Comparison of ENCODE assay signal across 1 cellular context in the genomic region with DNA sequence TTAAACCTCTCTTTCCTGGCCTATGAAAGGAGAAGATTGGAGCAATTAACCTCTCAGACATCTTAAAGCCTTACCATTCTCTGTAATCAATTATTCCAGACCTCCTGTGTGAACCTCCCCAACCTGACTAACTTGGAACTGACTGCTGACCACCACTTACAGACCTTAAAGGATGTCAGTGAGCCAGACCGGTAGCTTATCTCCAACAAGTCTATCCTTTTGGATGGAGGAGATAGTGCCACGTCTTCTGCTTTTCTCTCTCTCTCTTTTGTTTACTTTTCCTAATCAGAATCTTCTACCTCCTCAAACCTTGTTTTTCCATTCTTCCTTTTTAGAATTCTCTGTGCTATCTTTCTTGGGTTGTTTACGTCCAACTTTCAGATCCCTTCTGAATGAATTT.
A peak's percentile ranks its signal among the peaks of the same experiment; 100 is the strongest.
TF ChIP-seq lines count a peak whose summit lies in the region.

No MANE protein-coding gene starts in this region.

TF ChIP-seq in K562, 482 proteins besides CTCF, POLR2A, EP300 and RAD21 (continued from another document and continues in another):
- no peak; a peak in 1 of 4 replicates for TF ChIP-seq FOXA3 (CRISPR knock-in tag; conservative IDR thresholded peaks at IDR 0.05 in 1 of 2, IDR thresholded peaks at IDR 0.05 in 1 of 2)
- no peak for TF ChIP-seq ZNF311 (CRISPR knock-in tag; IDR thresholded peaks at IDR 0.05)
- peak; percentile 48 for TF ChIP-seq TAL1 (IDR thresholded peaks at IDR 0.05)
- TF ChIP-seq TAF15 (IDR thresholded peaks at IDR 0.05; ENCODE audit: low read depth, low read length): no peak
- TF ChIP-seq, protein P1, sequence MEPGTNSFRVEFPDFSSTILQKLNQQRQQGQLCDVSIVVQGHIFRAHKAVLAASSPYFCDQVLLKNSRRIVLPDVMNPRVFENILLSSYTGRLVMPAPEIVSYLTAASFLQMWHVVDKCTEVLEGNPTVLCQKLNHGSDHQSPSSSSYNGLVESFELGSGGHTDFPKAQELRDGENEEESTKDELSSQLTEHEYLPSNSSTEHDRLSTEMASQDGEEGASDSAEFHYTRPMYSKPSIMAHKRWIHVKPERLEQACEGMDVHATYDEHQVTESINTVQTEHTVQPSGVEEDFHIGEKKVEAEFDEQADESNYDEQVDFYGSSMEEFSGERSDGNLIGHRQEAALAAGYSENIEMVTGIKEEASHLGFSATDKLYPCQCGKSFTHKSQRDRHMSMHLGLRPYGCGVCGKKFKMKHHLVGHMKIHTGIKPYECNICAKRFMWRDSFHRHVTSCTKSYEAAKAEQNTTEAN (CRISPR knock-in tag; IDR thresholded peaks at IDR 0.05): no peak
- TF ChIP-seq SMAD1 (IDR thresholded peaks at IDR 0.05; ENCODE audit: low read depth, low read length, partially characterized antibody): no peak
- no peak for TF ChIP-seq TGIF2 (CRISPR knock-in tag; IDR thresholded peaks at IDR 0.05)
- no peak for TF ChIP-seq RBM15 (IDR thresholded peaks at IDR 0.05; ENCODE audit: insufficient read depth, low read length)
- TF ChIP-seq, protein P2, sequence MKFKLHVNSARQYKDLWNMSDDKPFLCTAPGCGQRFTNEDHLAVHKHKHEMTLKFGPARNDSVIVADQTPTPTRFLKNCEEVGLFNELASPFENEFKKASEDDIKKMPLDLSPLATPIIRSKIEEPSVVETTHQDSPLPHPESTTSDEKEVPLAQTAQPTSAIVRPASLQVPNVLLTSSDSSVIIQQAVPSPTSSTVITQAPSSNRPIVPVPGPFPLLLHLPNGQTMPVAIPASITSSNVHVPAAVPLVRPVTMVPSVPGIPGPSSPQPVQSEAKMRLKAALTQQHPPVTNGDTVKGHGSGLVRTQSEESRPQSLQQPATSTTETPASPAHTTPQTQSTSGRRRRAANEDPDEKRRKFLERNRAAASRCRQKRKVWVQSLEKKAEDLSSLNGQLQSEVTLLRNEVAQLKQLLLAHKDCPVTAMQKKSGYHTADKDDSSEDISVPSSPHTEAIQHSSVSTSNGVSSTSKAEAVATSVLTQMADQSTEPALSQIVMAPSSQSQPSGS (CRISPR knock-in tag; IDR thresholded peaks at IDR 0.05): no peak
- TF ChIP-seq RCOR1 (IDR thresholded peaks at IDR 0.05; ENCODE audit: borderline replicate concordance in 1 of 2, low read depth in 2 of 2, low read length in 2 of 2): peak in 1 of 2 experiments; percentile 58; a peak in 1 of 4 replicates
- TF ChIP-seq, protein P3, sequence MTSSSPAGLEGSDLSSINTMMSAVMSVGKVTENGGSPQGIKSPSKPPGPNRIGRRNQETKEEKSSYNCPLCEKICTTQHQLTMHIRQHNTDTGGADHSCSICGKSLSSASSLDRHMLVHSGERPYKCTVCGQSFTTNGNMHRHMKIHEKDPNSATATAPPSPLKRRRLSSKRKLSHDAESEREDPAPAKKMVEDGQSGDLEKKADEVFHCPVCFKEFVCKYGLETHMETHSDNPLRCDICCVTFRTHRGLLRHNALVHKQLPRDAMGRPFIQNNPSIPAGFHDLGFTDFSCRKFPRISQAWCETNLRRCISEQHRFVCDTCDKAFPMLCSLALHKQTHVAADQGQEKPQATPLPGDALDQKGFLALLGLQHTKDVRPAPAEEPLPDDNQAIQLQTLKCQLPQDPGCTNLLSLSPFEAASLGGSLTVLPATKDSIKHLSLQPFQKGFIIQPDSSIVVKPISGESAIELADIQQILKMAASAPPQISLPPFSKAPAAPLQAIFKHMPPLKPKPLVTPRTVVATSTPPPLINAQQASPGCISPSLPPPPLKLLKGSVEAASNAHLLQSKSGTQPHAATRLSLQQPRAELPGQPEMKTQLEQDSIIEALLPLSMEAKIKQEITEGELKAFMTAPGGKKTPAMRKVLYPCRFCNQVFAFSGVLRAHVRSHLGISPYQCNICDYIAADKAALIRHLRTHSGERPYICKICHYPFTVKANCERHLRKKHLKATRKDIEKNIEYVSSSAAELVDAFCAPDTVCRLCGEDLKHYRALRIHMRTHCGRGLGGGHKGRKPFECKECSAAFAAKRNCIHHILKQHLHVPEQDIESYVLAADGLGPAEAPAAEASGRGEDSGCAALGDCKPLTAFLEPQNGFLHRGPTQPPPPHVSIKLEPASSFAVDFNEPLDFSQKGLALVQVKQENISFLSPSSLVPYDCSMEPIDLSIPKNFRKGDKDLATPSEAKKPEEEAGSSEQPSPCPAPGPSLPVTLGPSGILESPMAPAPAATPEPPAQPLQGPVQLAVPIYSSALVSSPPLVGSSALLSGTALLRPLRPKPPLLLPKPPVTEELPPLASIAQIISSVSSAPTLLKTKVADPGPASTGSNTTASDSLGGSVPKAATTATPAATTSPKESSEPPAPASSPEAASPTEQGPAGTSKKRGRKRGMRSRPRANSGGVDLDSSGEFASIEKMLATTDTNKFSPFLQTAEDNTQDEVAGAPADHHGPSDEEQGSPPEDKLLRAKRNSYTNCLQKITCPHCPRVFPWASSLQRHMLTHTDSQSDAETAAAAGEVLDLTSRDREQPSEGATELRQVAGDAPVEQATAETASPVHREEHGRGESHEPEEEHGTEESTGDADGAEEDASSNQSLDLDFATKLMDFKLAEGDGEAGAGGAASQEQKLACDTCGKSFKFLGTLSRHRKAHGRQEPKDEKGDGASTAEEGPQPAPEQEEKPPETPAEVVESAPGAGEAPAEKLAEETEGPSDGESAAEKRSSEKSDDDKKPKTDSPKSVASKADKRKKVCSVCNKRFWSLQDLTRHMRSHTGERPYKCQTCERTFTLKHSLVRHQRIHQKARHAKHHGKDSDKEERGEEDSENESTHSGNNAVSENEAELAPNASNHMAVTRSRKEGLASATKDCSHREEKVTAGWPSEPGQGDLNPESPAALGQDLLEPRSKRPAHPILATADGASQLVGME (CRISPR knock-in tag; IDR thresholded peaks at IDR 0.05): no peak
- 0 out of 2 replicates have a peak, but pooled peaks have one; percentile 17 for TF ChIP-seq FOXM1 (IDR thresholded peaks at IDR 0.05; ENCODE audit: low read depth)
- TF ChIP-seq FOXM1 (CRISPR knock-in tag; IDR thresholded peaks at IDR 0.05; ENCODE audit: low read depth): no peak
- no peak for TF ChIP-seq ZNF134 (CRISPR knock-in tag; conservative IDR thresholded peaks at IDR 0.05)
- TF ChIP-seq CCNT2 (IDR thresholded peaks at IDR 0.05; ENCODE audit: borderline replicate concordance, extremely low read depth, insufficient read length, low read depth, low read length): peak; percentile 7
- TF ChIP-seq NR3C1 (CRISPR knock-in tag; IDR thresholded peaks at IDR 0.05): no peak
- TF ChIP-seq TAF7 (tag; IDR thresholded peaks at IDR 0.05): no peak
- TF ChIP-seq, protein P4, sequence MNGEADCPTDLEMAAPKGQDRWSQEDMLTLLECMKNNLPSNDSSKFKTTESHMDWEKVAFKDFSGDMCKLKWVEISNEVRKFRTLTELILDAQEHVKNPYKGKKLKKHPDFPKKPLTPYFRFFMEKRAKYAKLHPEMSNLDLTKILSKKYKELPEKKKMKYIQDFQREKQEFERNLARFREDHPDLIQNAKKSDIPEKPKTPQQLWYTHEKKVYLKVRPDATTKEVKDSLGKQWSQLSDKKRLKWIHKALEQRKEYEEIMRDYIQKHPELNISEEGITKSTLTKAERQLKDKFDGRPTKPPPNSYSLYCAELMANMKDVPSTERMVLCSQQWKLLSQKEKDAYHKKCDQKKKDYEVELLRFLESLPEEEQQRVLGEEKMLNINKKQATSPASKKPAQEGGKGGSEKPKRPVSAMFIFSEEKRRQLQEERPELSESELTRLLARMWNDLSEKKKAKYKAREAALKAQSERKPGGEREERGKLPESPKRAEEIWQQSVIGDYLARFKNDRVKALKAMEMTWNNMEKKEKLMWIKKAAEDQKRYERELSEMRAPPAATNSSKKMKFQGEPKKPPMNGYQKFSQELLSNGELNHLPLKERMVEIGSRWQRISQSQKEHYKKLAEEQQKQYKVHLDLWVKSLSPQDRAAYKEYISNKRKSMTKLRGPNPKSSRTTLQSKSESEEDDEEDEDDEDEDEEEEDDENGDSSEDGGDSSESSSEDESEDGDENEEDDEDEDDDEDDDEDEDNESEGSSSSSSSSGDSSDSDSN (IDR thresholded peaks at IDR 0.05; ENCODE audit: borderline replicate concordance in 1 of 2, low read depth in 2 of 2, low read length in 2 of 2): no peak
- TF ChIP-seq, protein P5, sequence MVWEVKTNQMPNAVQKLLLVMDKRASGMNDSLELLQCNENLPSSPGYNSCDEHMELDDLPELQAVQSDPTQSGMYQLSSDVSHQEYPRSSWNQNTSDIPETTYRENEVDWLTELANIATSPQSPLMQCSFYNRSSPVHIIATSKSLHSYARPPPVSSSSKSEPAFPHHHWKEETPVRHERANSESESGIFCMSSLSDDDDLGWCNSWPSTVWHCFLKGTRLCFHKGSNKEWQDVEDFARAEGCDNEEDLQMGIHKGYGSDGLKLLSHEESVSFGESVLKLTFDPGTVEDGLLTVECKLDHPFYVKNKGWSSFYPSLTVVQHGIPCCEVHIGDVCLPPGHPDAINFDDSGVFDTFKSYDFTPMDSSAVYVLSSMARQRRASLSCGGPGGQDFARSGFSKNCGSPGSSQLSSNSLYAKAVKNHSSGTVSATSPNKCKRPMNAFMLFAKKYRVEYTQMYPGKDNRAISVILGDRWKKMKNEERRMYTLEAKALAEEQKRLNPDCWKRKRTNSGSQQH (CRISPR knock-in tag; IDR thresholded peaks at IDR 0.05): no peak
- TF ChIP-seq ZNF766 (CRISPR knock-in tag; conservative IDR thresholded peaks at IDR 0.05): no peak
- TF ChIP-seq, protein P6, sequence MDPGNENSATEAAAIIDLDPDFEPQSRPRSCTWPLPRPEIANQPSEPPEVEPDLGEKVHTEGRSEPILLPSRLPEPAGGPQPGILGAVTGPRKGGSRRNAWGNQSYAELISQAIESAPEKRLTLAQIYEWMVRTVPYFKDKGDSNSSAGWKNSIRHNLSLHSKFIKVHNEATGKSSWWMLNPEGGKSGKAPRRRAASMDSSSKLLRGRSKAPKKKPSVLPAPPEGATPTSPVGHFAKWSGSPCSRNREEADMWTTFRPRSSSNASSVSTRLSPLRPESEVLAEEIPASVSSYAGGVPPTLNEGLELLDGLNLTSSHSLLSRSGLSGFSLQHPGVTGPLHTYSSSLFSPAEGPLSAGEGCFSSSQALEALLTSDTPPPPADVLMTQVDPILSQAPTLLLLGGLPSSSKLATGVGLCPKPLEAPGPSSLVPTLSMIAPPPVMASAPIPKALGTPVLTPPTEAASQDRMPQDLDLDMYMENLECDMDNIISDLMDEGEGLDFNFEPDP (CRISPR knock-in tag; IDR thresholded peaks at IDR 0.05): no peak
- no peak for TF ChIP-seq MEF2A (IDR thresholded peaks at IDR 0.05; ENCODE audit: control insufficient read depth, low read depth, low read length)
- peak; percentile 83 for TF ChIP-seq MECOM (CRISPR knock-in tag; IDR thresholded peaks at IDR 0.05)
- TF ChIP-seq SOX6 (IDR thresholded peaks at IDR 0.05): peak; percentile 78; the same call in 1 of the 2 replicates
- no peak for TF ChIP-seq KAT8 (IDR thresholded peaks at IDR 0.05; ENCODE audit: low read depth)
- peak; percentile 73 for TF ChIP-seq CBFA2T3 (IDR thresholded peaks at IDR 0.05)
- TF ChIP-seq LCOR (CRISPR knock-in tag; IDR thresholded peaks at IDR 0.05): no peak
- TF ChIP-seq RFX1 (IDR thresholded peaks at IDR 0.05): no peak
- TF ChIP-seq ZBTB8A (IDR thresholded peaks at IDR 0.05; ENCODE audit: partially characterized antibody): no peak
- TF ChIP-seq IFI16 (CRISPR knock-in tag; IDR thresholded peaks at IDR 0.05): no peak
- TF ChIP-seq SMARCE1 (IDR thresholded peaks at IDR 0.05): peak; percentile 54; the same call in 1 of the 2 replicates
- TF ChIP-seq, protein P7, sequence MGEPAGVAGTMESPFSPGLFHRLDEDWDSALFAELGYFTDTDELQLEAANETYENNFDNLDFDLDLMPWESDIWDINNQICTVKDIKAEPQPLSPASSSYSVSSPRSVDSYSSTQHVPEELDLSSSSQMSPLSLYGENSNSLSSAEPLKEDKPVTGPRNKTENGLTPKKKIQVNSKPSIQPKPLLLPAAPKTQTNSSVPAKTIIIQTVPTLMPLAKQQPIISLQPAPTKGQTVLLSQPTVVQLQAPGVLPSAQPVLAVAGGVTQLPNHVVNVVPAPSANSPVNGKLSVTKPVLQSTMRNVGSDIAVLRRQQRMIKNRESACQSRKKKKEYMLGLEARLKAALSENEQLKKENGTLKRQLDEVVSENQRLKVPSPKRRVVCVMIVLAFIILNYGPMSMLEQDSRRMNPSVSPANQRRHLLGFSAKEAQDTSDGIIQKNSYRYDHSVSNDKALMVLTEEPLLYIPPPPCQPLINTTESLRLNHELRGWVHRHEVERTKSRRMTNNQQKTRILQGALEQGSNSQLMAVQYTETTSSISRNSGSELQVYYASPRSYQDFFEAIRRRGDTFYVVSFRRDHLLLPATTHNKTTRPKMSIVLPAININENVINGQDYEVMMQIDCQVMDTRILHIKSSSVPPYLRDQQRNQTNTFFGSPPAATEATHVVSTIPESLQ (CRISPR knock-in tag; IDR thresholded peaks at IDR 0.05): no peak
- TF ChIP-seq KDM1A (IDR thresholded peaks at IDR 0.05): 0 out of 4 replicates have a peak, but pooled peaks of 1 of the 2 experiments have one; percentile 18
- TF ChIP-seq, protein P8, sequence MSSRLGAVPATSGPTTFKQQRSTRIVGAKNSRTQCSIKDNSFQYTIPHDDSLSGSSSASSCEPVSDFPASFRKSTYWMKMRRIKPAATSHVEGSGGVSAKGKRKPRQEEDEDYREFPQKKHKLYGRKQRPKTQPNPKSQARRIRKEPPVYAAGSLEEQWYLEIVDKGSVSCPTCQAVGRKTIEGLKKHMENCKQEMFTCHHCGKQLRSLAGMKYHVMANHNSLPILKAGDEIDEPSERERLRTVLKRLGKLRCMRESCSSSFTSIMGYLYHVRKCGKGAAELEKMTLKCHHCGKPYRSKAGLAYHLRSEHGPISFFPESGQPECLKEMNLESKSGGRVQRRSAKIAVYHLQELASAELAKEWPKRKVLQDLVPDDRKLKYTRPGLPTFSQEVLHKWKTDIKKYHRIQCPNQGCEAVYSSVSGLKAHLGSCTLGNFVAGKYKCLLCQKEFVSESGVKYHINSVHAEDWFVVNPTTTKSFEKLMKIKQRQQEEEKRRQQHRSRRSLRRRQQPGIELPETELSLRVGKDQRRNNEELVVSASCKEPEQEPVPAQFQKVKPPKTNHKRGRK (tag; IDR thresholded peaks at IDR 0.05): no peak
- TF ChIP-seq DIDO1 (tag; IDR thresholded peaks at IDR 0.05; ENCODE audit: low read depth): no peak
- TF ChIP-seq, protein P9, sequence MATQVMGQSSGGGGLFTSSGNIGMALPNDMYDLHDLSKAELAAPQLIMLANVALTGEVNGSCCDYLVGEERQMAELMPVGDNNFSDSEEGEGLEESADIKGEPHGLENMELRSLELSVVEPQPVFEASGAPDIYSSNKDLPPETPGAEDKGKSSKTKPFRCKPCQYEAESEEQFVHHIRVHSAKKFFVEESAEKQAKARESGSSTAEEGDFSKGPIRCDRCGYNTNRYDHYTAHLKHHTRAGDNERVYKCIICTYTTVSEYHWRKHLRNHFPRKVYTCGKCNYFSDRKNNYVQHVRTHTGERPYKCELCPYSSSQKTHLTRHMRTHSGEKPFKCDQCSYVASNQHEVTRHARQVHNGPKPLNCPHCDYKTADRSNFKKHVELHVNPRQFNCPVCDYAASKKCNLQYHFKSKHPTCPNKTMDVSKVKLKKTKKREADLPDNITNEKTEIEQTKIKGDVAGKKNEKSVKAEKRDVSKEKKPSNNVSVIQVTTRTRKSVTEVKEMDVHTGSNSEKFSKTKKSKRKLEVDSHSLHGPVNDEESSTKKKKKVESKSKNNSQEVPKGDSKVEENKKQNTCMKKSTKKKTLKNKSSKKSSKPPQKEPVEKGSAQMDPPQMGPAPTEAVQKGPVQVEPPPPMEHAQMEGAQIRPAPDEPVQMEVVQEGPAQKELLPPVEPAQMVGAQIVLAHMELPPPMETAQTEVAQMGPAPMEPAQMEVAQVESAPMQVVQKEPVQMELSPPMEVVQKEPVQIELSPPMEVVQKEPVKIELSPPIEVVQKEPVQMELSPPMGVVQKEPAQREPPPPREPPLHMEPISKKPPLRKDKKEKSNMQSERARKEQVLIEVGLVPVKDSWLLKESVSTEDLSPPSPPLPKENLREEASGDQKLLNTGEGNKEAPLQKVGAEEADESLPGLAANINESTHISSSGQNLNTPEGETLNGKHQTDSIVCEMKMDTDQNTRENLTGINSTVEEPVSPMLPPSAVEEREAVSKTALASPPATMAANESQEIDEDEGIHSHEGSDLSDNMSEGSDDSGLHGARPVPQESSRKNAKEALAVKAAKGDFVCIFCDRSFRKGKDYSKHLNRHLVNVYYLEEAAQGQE (CRISPR knock-in tag; IDR thresholded peaks at IDR 0.05; ENCODE audit: low read depth): no peak
- no peak for TF ChIP-seq ZZZ3 (IDR thresholded peaks at IDR 0.05)
- TF ChIP-seq CREM (IDR thresholded peaks at IDR 0.05; ENCODE audit: low read depth): no peak
